Comparison of ENCODE assay signal across 8 cellular contexts in genomic region chr14:73757876-73758391, GRCh38. TPM values are rescaled to one million over a fixed set of nuclear protein-coding genes. Genes with fewer than 3 reads are reported as not detected.
DNase-seq lines count a peak whose midpoint lies in the region; ATAC-seq and TF ChIP-seq lines count a peak whose summit lies in the region.

No MANE protein-coding gene starts in this region.

- H3K9ac ChIP-seq in KMS-11, result peak overlapping the region; percentile 72; the same call in 1 of the 2 replicates

- ATAC-seq in central memory CD8-positive, alpha-beta T cell (replicated peaks; ENCODE audit: extremely low read depth, poor library complexity, severe bottlenecking), result no peak
- ATAC-seq in naive thymus-derived CD4-positive, alpha-beta T cell, result no peak
- ATAC-seq in HG02970 (IDR thresholded peaks at IDR 0.05; ENCODE audit: low FRiP score, unreplicated experiment) (no peak), GM21360 (IDR thresholded peaks at IDR 0.05; ENCODE audit: unreplicated experiment) (no peak)
- ATAC-seq in activated CD4-positive, CD25-positive, alpha-beta regulatory T cell treated with anti-CD3 and anti-CD28 coated beads, Interleukin-2, amount 50 U/mL, for 24 hours, result no peak

- TF ChIP-seq CTCF in AG09309 (IDR thresholded peaks at IDR 0.05; ENCODE audit: control insufficient read depth, insufficient read depth, low read depth, low read length, missing control alignments) (no peak), KMS-11 (conservative IDR thresholded peaks at IDR 0.05; ENCODE audit: low read depth, low read length) (no peak), GM10248 (IDR thresholded peaks at IDR 0.05; ENCODE audit: control extremely low read depth, extremely low read depth, low read depth, missing control alignments) (no peak)

- H3K4me1 Mint-ChIP-seq in central memory CD8-positive, alpha-beta T cell, result peaks cover 84% of the 10 kb centered on the region
- peaks cover 61 to 87% (median 83%) of the 10 kb centered on the region in 7 donors for H3K4me1 Mint-ChIP-seq in naive thymus-derived CD4-positive, alpha-beta T cell

- peak overlapping the region; percentile 98 for H3K27ac Mint-ChIP-seq in central memory CD8-positive, alpha-beta T cell (ENCODE audit: low read depth)
- peak overlapping the region; percentile 84 to 99 (median 98) for H3K27ac Mint-ChIP-seq in naive thymus-derived CD4-positive, alpha-beta T cell

- H3K4me1 ChIP-seq in KMS-11 (ENCODE audit: low read depth, poor library complexity, severe bottlenecking), result peaks cover 76% of the 10 kb centered on the region
- peaks cover 75 to 78% of the 10 kb centered on the region in 2 donors for H3K4me1 ChIP-seq in naive thymus-derived CD4-positive, alpha-beta T cell (ENCODE audit: control insufficient read depth in 2 of 2, insufficient read depth in 2 of 2, low read length in 2 of 2)

- H3K4me3 Mint-ChIP-seq in central memory CD8-positive, alpha-beta T cell, result peak overlapping the region; percentile 89
- peak overlapping the region; percentile 83 to 97 (median 91) for H3K4me3 Mint-ChIP-seq in naive thymus-derived CD4-positive, alpha-beta T cell

- H2AFZ ChIP-seq in KMS-11 (ENCODE audit: low read depth), result no peak overlapping the region

- POLR2A ChIA-PET in naive thymus-derived CD4-positive, alpha-beta T cell (lab: Charles Lee), result interaction anchor here (0.5 to 13.4 kb wide), 13 partner anchors 8 to 94 kb away, joined by 3 to 267 read pairs (median 22); partner anchors contain the start of genes PNMA1 and PTGR2
- POLR2A ChIA-PET in GM10248 (lab: Yijun Ruan, JAX), result interaction anchor here (0.5 to 3.7 kb wide), 9 partner anchors 9 to 236 kb away, joined by 3 to 44 read pairs (median 6); partner anchors contain the start of gene PTGR2

- H3K4me3 ChIP-seq in AG09309 (ENCODE audit: control insufficient read depth, low read depth, low read length) (peak overlapping the region; percentile 79), KMS-11 (IDR thresholded peaks at IDR 0.05; ENCODE audit: insufficient read depth, low read depth, low read length) (no peak overlapping the region)
- peak overlapping the region; percentile 74 for H3K4me3 ChIP-seq in naive thymus-derived CD4-positive, alpha-beta T cell (ENCODE audit: low read length)

- H3K79me2 ChIP-seq in KMS-11 (ENCODE audit: insufficient read depth, low read depth), result peaks cover 64% of the 10 kb centered on the region

- no peaks in the 10 kb centered on the region for H3K27me3 ChIP-seq in KMS-11 (ENCODE audit: insufficient read depth, low read depth)
- no peaks in the 10 kb centered on the region for H3K27me3 ChIP-seq in naive thymus-derived CD4-positive, alpha-beta T cell (ENCODE audit: control insufficient read depth in 2 of 2, insufficient read depth in 2 of 2, low read length in 2 of 2)

- no peaks in the 10 kb centered on the region for H3K9me3 Mint-ChIP-seq in central memory CD8-positive, alpha-beta T cell
- peaks cover 0 to 4% (median 0%) of the 10 kb centered on the region in 11 donors for H3K9me3 Mint-ChIP-seq in naive thymus-derived CD4-positive, alpha-beta T cell

- peaks cover 24% of the 10 kb centered on the region; the same call in 1 of the 2 replicates for H4K20me1 ChIP-seq in KMS-11 (ENCODE audit: insufficient read depth)

- H3K36me3 Mint-ChIP-seq in central memory CD8-positive, alpha-beta T cell (ENCODE audit: insufficient read depth), result peaks cover 26% of the 10 kb centered on the region
- peaks cover 0 to 28% (median 0%) of the 10 kb centered on the region in 5 donors for H3K36me3 Mint-ChIP-seq in naive thymus-derived CD4-positive, alpha-beta T cell

- H3K27me3 Mint-ChIP-seq in central memory CD8-positive, alpha-beta T cell, result no peaks in the 10 kb centered on the region
- no peaks in the 10 kb centered on the region for H3K27me3 Mint-ChIP-seq in naive thymus-derived CD4-positive, alpha-beta T cell

- H3K4me2 ChIP-seq in KMS-11, result peak overlapping the region; percentile 29

- DNase-seq in AG09309 (ENCODE audit: low read depth) (no peak), GM10248 (ENCODE audit: extremely low spot score) (no peak)
- no peak for DNase-seq in central memory CD8-positive, alpha-beta T cell (ENCODE audit: low spot score in 2 of 2)
- DNase-seq in naive thymus-derived CD4-positive, alpha-beta T cell, result no peak

- CTCF ChIA-PET in naive thymus-derived CD4-positive, alpha-beta T cell (lab: Charles Lee), result interaction anchor here (0.7 to 3.8 kb wide), 9 partner anchors 8 to 68 kb away, joined by 3 to 37 read pairs (median 6); no protein-coding TSS in a partner anchor
- CTCF ChIA-PET in GM10248 (lab: Yijun Ruan, JAX), result interaction anchor here (0.6 to 9.4 kb wide), 16 partner anchors 9 to 123 kb away, joined by 3 to 102 read pairs (median 5); no protein-coding TSS in a partner anchor

- intact Hi-C loops in naive thymus-derived CD4-positive, alpha-beta T cell (cut with micrococcal nuclease), result loop anchor here (1.0 to 10.0 kb wide), 4 partner anchors 17 to 327 kb away; partner anchors contain the start of genes ALDH6A1 (in 1 of the 2), LIN52 (in 1 of the 2) and PNMA1 (in 1 of the 2)

- H3K27ac ChIP-seq in KMS-11, result no peak overlapping the region
- peak overlapping the region; percentile 86 for H3K27ac ChIP-seq in naive thymus-derived CD4-positive, alpha-beta T cell (ENCODE audit: low read depth, low read length)

- no peaks in the 10 kb centered on the region for H3K9me3 ChIP-seq in naive thymus-derived CD4-positive, alpha-beta T cell (ENCODE audit: control insufficient read depth in 2 of 3, low read length in 3 of 3)

- no peaks in the 10 kb centered on the region for H3K36me3 ChIP-seq in KMS-11 (ENCODE audit: insufficient read depth)
- H3K36me3 ChIP-seq in naive thymus-derived CD4-positive, alpha-beta T cell (ENCODE audit: control insufficient read depth in 2 of 3, insufficient read depth in 3 of 3, low read length in 3 of 3), result no peaks in the 10 kb centered on the region

RNA-seq across cellular contexts. Expression of gene PNMA1, which starts 43.8 kb away (rescaled TPM):
- total RNA-seq in naive thymus-derived CD4-positive, alpha-beta T cell, result 10 to 100 TPM; 21.6 to 40.4 (median 37.1) TPM
- 10 to 100 TPM; 43.5 to 44.0 TPM for polyA plus RNA-seq in naive thymus-derived CD4-positive, alpha-beta T cell
